Comparison of ENCODE assay signal across 8 cellular contexts in genomic region chr7:93117852-93118530, GRCh38. TPM values are rescaled to one million over a fixed set of nuclear protein-coding genes. Genes with fewer than 3 reads are reported as not detected.
DNase-seq lines count a peak whose midpoint lies in the region; ATAC-seq and TF ChIP-seq lines count a peak whose summit lies in the region.

Gene SAMD9 (minus strand): TSS chr7:93117979. CDS start chr7:93106097, 11,882 bp downstream.

- intact Hi-C loops in CD8-positive, alpha-beta T cell (cut with DNase I, micrococcal nuclease) = loop anchor here (1.0 to 10.0 kb wide), 15 partner anchors 30 to 1539 kb away; partner anchors contain the start of genes BET1 (in 2 of the 2), CYP51A1 (in 2 of the 2), PEX1 (in 2 of the 2) and RBM48 (in 2 of the 2)

- peak within 1 kb of the TSS; percentile 80 for H3K4me3 Mint-ChIP-seq in CD8-positive, alpha-beta T cell
- H3K4me3 Mint-ChIP-seq in activated CD4-positive, alpha-beta T cell treated with anti-CD3 and anti-CD28 coated beads, Interleukin-2, amount 10 ng/mL, durations not matched to agents 7 days and 5 days = peak within 1 kb of the TSS; percentile 88
- peak within 1 kb of the TSS; percentile 80 to 99 (median 90) for H3K4me3 Mint-ChIP-seq in naive B cell

- H3K27me3 ChIP-seq in CD8-positive, alpha-beta T cell (ENCODE audit: insufficient read depth, low read length) = no peaks in the 10 kb centered on the region
- H3K27me3 ChIP-seq in endocrine pancreas (ENCODE audit: control insufficient read depth, insufficient read depth, low read length) (no peaks in the 10 kb centered on the region), subcutaneous abdominal adipose tissue (ENCODE audit: control insufficient read depth in 5 of 5, insufficient read depth in 4 of 5, low read length in 5 of 5) (no peaks in the 10 kb centered on the region)

- DNase-seq in CD8-positive, alpha-beta T cell = peak; percentile 18 to 77 (median 43)
- DNase-seq in NCI-H524 treated with DMSO at 0.1 percent for 48 hours (lab: John Stamatoyannopoulos, UW) = peak; percentile 38
- peak; percentile 82 for DNase-seq in activated CD4-positive, alpha-beta T cell treated with anti-CD3 and anti-CD28 coated beads, Interleukin-2, amount 10 ng/mL, durations not matched to agents 7 days and 5 days
- DNase-seq in naive B cell = peak; percentile 76

- peak within 1 kb of the TSS; percentile 84 for H3K27ac Mint-ChIP-seq in CD8-positive, alpha-beta T cell
- peak within 1 kb of the TSS; percentile 93 for H3K27ac Mint-ChIP-seq in activated CD4-positive, alpha-beta T cell treated with anti-CD3 and anti-CD28 coated beads, Interleukin-2, amount 10 ng/mL, durations not matched to agents 7 days and 5 days
- peak within 1 kb of the TSS; percentile 62 to 96 (median 86) for H3K27ac Mint-ChIP-seq in naive B cell

- H3K9ac ChIP-seq in endocrine pancreas (ENCODE audit: control insufficient read depth, insufficient read depth, low read length) = peak within 1 kb of the TSS; percentile 12
- H3K9ac ChIP-seq in subcutaneous abdominal adipose tissue (ENCODE audit: low read length in 5 of 5) = peak within 1 kb of the TSS; percentile 54 to 85 (median 63)

- ATAC-seq in CD8-positive, alpha-beta T cell = peak; percentile 99
- ATAC-seq in GM19438 (IDR thresholded peaks at IDR 0.05; ENCODE audit: low read depth, unreplicated experiment) = peak; percentile 100
- peak; percentile 100 for ATAC-seq in HG03460 (IDR thresholded peaks at IDR 0.05; ENCODE audit: unreplicated experiment)
- peak; percentile 99 to 100 for ATAC-seq in naive B cell (ENCODE audit: low read depth in 2 of 2)

- TF ChIP-seq CTCF in CD8-positive, alpha-beta T cell (IDR thresholded peaks at IDR 0.05) = no peak

- POLR2A ChIA-PET in CD8-positive, alpha-beta T cell (lab: Charles Lee) = interaction anchor here (1.0 to 1.9 kb wide), 6 partner anchors 27 to 671 kb away, joined by 4 to 17 read pairs (median 6); partner anchors contain the start of genes FAM133B, GATAD1, PEX1 and RBM48
- POLR2A ChIA-PET in activated CD4-positive, alpha-beta T cell treated with anti-CD3 and anti-CD28 coated beads, Interleukin-2, amount 10 ng/mL, durations not matched to agents 7 days and 5 days (lab: Charles Lee) = interaction anchor here (0.5 to 1.3 kb wide), 5 partner anchors 17 to 114 kb away, joined by 3 to 5 read pairs (median 4); partner anchors contain the start of gene VPS50

- H3K36me3 ChIP-seq in CD8-positive, alpha-beta T cell (ENCODE audit: insufficient read depth, low read length) = no peaks in the 10 kb centered on the region
- H3K36me3 ChIP-seq in endocrine pancreas (ENCODE audit: control insufficient read depth, insufficient read depth, low read length) (no peaks in the 10 kb centered on the region), subcutaneous abdominal adipose tissue (ENCODE audit: control insufficient read depth in 5 of 5, insufficient read depth in 5 of 5, low read length in 5 of 5) (no peaks in the 10 kb centered on the region)

- no peaks in the 10 kb centered on the region for H3K9me3 ChIP-seq in CD8-positive, alpha-beta T cell (ENCODE audit: low read length)
- no peaks in the 10 kb centered on the region for H3K9me3 ChIP-seq in endocrine pancreas (ENCODE audit: control insufficient read depth, low read length)
- H3K9me3 ChIP-seq in subcutaneous abdominal adipose tissue (ENCODE audit: control insufficient read depth in 5 of 5, low read length in 5 of 5) = peaks cover 0 to 6% (median 3%) of the 10 kb centered on the region in 5 donors

- peak within 1 kb of the TSS; percentile 58 for H3K27ac ChIP-seq in CD8-positive, alpha-beta T cell (ENCODE audit: low read depth, low read length)
- peak within 1 kb of the TSS; percentile 86 for H3K27ac ChIP-seq in subcutaneous abdominal adipose tissue (ENCODE audit: low read depth, low read length)

- H3K36me3 Mint-ChIP-seq in CD8-positive, alpha-beta T cell = peaks cover 46% of the 10 kb centered on the region
- peaks cover 94% of the 10 kb centered on the region for H3K36me3 Mint-ChIP-seq in activated CD4-positive, alpha-beta T cell treated with anti-CD3 and anti-CD28 coated beads, Interleukin-2, amount 10 ng/mL, durations not matched to agents 7 days and 5 days (ENCODE audit: low read depth)
- H3K36me3 Mint-ChIP-seq in naive B cell = peaks cover 35 to 39% of the 10 kb centered on the region in 2 donors

- CTCF ChIA-PET in CD8-positive, alpha-beta T cell (lab: Charles Lee) = interaction anchor here (1.1 to 1.4 kb wide), 2 partner anchors 16 to 62 kb away, joined by 3 read pairs; no protein-coding TSS in a partner anchor
- CTCF ChIA-PET in activated CD4-positive, alpha-beta T cell treated with anti-CD3 and anti-CD28 coated beads, Interleukin-2, amount 10 ng/mL, durations not matched to agents 7 days and 5 days (lab: Charles Lee) = interaction anchor here (0.7 to 1.5 kb wide), 4 partner anchors 19 to 404 kb away, joined by 3 to 8 read pairs (median 4); no protein-coding TSS in a partner anchor

- H3K4me3 ChIP-seq in CD8-positive, alpha-beta T cell (ENCODE audit: low read depth, low read length) = peak within 1 kb of the TSS; percentile 61
- H3K4me3 ChIP-seq in endocrine pancreas (ENCODE audit: control insufficient read depth, insufficient read depth, low read length) (peak within 1 kb of the TSS; percentile 86), subcutaneous abdominal adipose tissue (ENCODE audit: low read depth in 1 of 5, low read length in 5 of 5) (peak within 1 kb of the TSS; percentile 68 to 85 (median 75))

- no peaks in the 10 kb centered on the region for H3K27me3 Mint-ChIP-seq in CD8-positive, alpha-beta T cell (ENCODE audit: low read depth)
- H3K27me3 Mint-ChIP-seq in activated CD4-positive, alpha-beta T cell treated with anti-CD3 and anti-CD28 coated beads, Interleukin-2, amount 10 ng/mL, durations not matched to agents 7 days and 5 days = no peaks in the 10 kb centered on the region
- no peaks in the 10 kb centered on the region for H3K27me3 Mint-ChIP-seq in naive B cell

- H3K4me1 ChIP-seq in CD8-positive, alpha-beta T cell (ENCODE audit: insufficient read depth, low read length) = peaks cover 28% of the 10 kb centered on the region
- peaks cover 16% of the 10 kb centered on the region for H3K4me1 ChIP-seq in endocrine pancreas (ENCODE audit: control insufficient read depth, insufficient read depth, low read length)
- peaks cover 0 to 22% (median 13%) of the 10 kb centered on the region in 5 donors for H3K4me1 ChIP-seq in subcutaneous abdominal adipose tissue (ENCODE audit: control insufficient read depth in 5 of 5, insufficient read depth in 5 of 5, low read length in 5 of 5)

- H3K4me1 Mint-ChIP-seq in CD8-positive, alpha-beta T cell (ENCODE audit: low read depth) = peaks cover 47% of the 10 kb centered on the region
- peaks cover 53% of the 10 kb centered on the region for H3K4me1 Mint-ChIP-seq in activated CD4-positive, alpha-beta T cell treated with anti-CD3 and anti-CD28 coated beads, Interleukin-2, amount 10 ng/mL, durations not matched to agents 7 days and 5 days
- peaks cover 33 to 45% (median 37%) of the 10 kb centered on the region in 3 donors for H3K4me1 Mint-ChIP-seq in naive B cell

- peaks cover 17% of the 10 kb centered on the region for H3K9me3 Mint-ChIP-seq in CD8-positive, alpha-beta T cell
- H3K9me3 Mint-ChIP-seq in activated CD4-positive, alpha-beta T cell treated with anti-CD3 and anti-CD28 coated beads, Interleukin-2, amount 10 ng/mL, durations not matched to agents 7 days and 5 days = peaks cover 37% of the 10 kb centered on the region
- H3K9me3 Mint-ChIP-seq in naive B cell = peaks cover 5 to 37% (median 21%) of the 10 kb centered on the region in 7 donors

RNA-seq across cellular contexts. Expression of gene SAMD9, which starts in this region (rescaled TPM):
- total RNA-seq in CD8-positive, alpha-beta T cell = 10 to 100 TPM; 23.5 to 23.8 TPM
- total RNA-seq in activated CD4-positive, alpha-beta T cell treated with anti-CD3 and anti-CD28 coated beads, Interleukin-2, amount 10 ng/mL, durations not matched to agents 7 days and 5 days = 10 to 100 TPM; 67.3 to 80.1 TPM
- 10 to 100 TPM; 11.3 to 37.0 (median 30.9) TPM for polyA plus RNA-seq in naive B cell (ENCODE audit: low read depth in 6 of 6)

Comparison
In these comparisons a context has a peak if more than half of its experiments do, and no peak if none do; other contexts are left out.
1. Peak in every context shown above with its lines: DNase-seq, ATAC-seq, H3K4me3 ChIP-seq and H3K27ac ChIP-seq.